ENCODE assay signal across 12 cellular contexts in the genomic region with DNA sequence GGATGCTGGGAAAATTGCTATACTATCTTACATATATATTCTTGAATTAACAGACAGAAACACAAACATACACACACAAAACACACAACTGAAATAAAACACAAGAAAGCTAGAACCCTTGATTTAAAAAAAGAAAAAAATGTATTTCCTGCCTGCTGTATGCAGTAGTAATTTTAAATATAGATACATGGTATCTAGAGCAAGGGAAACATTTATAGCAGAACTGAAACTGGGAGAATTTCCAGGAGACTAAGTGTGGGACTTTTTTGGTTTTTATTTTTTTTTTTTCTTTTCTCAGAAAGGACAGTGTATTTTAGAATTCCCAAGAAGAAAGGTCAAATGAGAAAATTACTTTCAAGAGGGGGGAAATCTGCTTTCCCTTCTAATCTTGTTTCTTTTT.
"Had no signal": no experiment of that assay in that cellular context is flagged by ENCODE, and none has a peak within 500 bp of the region (broad histone marks: within the 10 kb centered on the region; RNA-seq: fewer than 3 reads in every experiment).

No MANE protein-coding gene starts in this region.

- H3K27ac Mint-ChIP-seq: activated naive CD4-positive, alpha-beta T cell treated with anti-CD3 and anti-CD28 coated beads, Interleukin-2, amount 50 U/mL, for 24 hours; nephron progenitor cell; T-helper 17 cell had no signal

- ATAC-seq: activated CD4-positive, CD25-positive, alpha-beta regulatory T cell treated with anti-CD3 and anti-CD28 coated beads, Interleukin-2, amount 50 U/mL, for 24 hours; left lobe of liver; T-helper 17 cell had no signal

- H3K36me3 Mint-ChIP-seq: activated naive CD4-positive, alpha-beta T cell treated with anti-CD3 and anti-CD28 coated beads, Interleukin-2, amount 50 U/mL, for 24 hours had no signal

- H3K27me3 Mint-ChIP-seq: activated naive CD4-positive, alpha-beta T cell treated with anti-CD3 and anti-CD28 coated beads, Interleukin-2, amount 50 U/mL, for 24 hours had no signal

- H3K4me3 Mint-ChIP-seq: activated naive CD4-positive, alpha-beta T cell treated with anti-CD3 and anti-CD28 coated beads, Interleukin-2, amount 50 U/mL, for 24 hours; nephron progenitor cell; T-helper 17 cell had no signal

- DNase-seq: amniotic stem cell, esophagus squamous epithelium, foreskin fibroblast, glutamatergic neuron, islet precursor cell, mesenchymal stem cell, nephron progenitor cell, T-helper 17 cell, transverse colon had no signal

- H3K4me1 Mint-ChIP-seq: activated naive CD4-positive, alpha-beta T cell treated with anti-CD3 and anti-CD28 coated beads, Interleukin-2, amount 50 U/mL, for 24 hours; nephron progenitor cell; T-helper 17 cell had no signal
